In the genomic region with DNA sequence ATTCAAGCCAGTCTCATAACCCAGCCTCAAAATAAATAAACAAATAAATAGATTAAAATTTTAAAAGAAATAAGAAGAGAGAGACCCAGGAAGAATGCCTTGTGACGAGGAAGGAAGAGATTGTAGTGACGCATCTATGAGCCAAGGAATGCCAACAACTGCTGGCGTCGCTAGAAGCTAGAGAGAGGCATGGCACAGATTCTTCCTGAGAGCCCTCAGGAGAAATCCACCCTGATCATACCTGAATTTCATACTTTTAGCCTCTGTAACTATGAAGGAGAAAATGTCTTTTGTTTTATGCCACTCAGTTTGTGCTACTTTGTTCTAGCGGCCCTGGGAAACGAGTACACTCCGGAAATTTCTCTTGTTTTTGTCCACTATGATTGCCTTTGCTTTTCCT, we compare ENCODE assay signal across 8 cellular contexts.
"Had no signal": no experiment of that assay in that cellular context is flagged by ENCODE, and none has a peak within 500 bp of the region (broad histone marks: within the 10 kb centered on the region; RNA-seq: fewer than 3 reads in every experiment).

No MANE protein-coding gene starts in this region.

- H3K4me3 ChIP-seq: GM23338, K562 had no signal

- FAIRE-seq: H1, H54 had no signal

- H3K4me3 Mint-ChIP-seq: GM23338, H9 had no signal

- H3K27ac Mint-ChIP-seq: GM23338, H9 had no signal

- H3K4me2 ChIP-seq: GM23338 had no signal

- H2AFZ ChIP-seq: GM23338 had no signal

- ATAC-seq: GM23338, K562 had no signal

- H3K27ac ChIP-seq: HL-60 had no signal

- DNase-seq: H9, HCEC 1CT, IMR-90 had no signal
